Comparison of ENCODE assay signal across 13 cellular contexts in the genomic region with DNA sequence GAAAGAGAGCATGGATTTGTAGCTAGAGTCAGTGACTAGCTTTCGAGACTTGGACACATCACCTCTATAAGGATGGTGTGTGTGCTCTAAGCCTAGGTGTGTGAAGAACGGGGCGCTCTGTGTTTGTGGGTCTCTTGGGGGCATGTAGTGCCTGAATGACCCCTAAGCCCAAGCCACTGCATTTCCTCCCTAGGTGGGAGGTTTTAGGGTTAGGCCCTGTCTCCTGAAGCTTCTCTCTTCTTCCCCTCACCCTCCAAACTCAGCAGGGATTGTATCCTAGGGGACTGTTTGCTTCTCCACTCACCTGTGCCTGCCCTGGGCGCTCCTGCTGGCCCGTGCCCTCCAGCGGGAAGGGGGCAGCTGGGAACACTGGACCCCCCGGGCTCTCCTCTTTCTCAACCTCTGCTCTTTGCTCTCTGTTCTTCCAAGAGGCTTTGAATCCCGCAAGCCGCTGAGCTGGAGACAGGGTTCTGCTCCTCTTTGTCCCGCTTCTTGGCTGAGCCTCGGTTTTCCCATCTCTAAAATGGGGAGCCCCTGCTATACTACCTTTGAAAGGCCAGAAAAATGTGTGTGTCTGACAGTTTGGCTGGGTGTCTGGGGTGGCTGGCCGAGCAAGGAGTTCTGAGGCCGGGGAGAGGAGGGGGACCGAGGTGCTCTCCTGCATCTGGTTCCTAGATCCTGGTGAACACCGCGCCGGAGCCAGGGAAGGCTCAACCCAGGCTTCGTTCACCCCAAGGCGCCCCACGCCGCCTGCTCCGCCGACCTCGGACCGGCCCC. TPM values are rescaled to one million over a fixed set of nuclear protein-coding genes. Genes with fewer than 3 reads are reported as not detected.
DNase-seq lines count a peak whose midpoint lies in the region; ATAC-seq, FAIRE-seq and TF ChIP-seq lines count a peak whose summit lies in the region.
"Had no signal": no experiment of that assay in that cellular context is flagged by ENCODE, and none has a peak within 500 bp of the region (broad histone marks: within the 10 kb centered on the region; RNA-seq: fewer than 3 reads in every experiment).

No MANE protein-coding gene starts in this region.

- H3K4me2 ChIP-seq in skeletal muscle satellite cell (ENCODE audit: low read length): peak overlapping the region; percentile 75

- ATAC-seq in HG02852 (IDR thresholded peaks at IDR 0.05; ENCODE audit: unreplicated experiment): no peak
- ATAC-seq in HG03439 (IDR thresholded peaks at IDR 0.05; ENCODE audit: unreplicated experiment): no peak

- H3K9ac ChIP-seq in skeletal muscle satellite cell (ENCODE audit: low read depth, low read length): peak overlapping the region; percentile 16

- no peak for TF ChIP-seq CTCF in chondrocyte (IDR thresholded peaks at IDR 0.05)

- no peaks in the 10 kb centered on the region for H3K27me3 Mint-ChIP-seq in chondrocyte (ENCODE audit: low read depth)

- H3K9me3 ChIP-seq in skeletal muscle satellite cell (replicated peaks; ENCODE audit: low read length): no peaks in the 10 kb centered on the region

- H3K4me1 ChIP-seq in skeletal muscle satellite cell (ENCODE audit: control insufficient read depth, insufficient read depth, low read length): peaks cover 24% of the 10 kb centered on the region

- H3K4me3 Mint-ChIP-seq in chondrocyte (ENCODE audit: unreplicated experiment): peak overlapping the region; percentile 9
- H3K4me3 Mint-ChIP-seq: activated T-cell treated with anti-CD3 and anti-CD28 coated beads, Interleukin-2, amount 50 U/mL, for 4 hours; dendritic cell treated with granulocyte-macrophage colony-stimulating factor and Interleukin-4, amounts not matched to agents 40 ng/mL and 50 ng/mL, for 4 days had no signal

- DNase-seq in GM12892 (ENCODE audit: insufficient read length) (peak; percentile 19), chondrocyte (ENCODE audit: low spot score) (peak; percentile 75), islet precursor cell (peak; percentile 57), activated gamma-delta T cell treated with Interleukin-2 at 50 U/mL for 16 hours (no peak)
- DNase-seq in stimulated activated CD4-positive, alpha-beta T cell treated with anti-CD3 and anti-CD28 coated beads, Interleukin-12 subunit alpha, Interleukin-12 subunit beta, amount 100 ng/mL, for 4 hours: no peak
- DNase-seq: activated T-cell treated with anti-CD3 and anti-CD28 coated beads, Interleukin-2, amount 50 U/mL, for 4 hours; COR-L47; NCI-H524 treated with DMSO at 0.1 percent for 48 hours had no signal

- FAIRE-seq in GM12892 (lab: Jason Lieb, UNC): no peak

- peaks cover 14% of the 10 kb centered on the region for H3K4me1 Mint-ChIP-seq in chondrocyte (ENCODE audit: low read depth)

- TF ChIP-seq POLR2A in GM12892 (IDR thresholded peaks at IDR 0.05; ENCODE audit: low read depth, low read length): no peak

- peak overlapping the region; percentile 53 for H3K4me3 ChIP-seq in skeletal muscle satellite cell (ENCODE audit: low read length)

- no peaks in the 10 kb centered on the region for H3K9me3 Mint-ChIP-seq in chondrocyte (ENCODE audit: low read depth)
- H3K9me3 Mint-ChIP-seq: activated T-cell treated with anti-CD3 and anti-CD28 coated beads, Interleukin-2, amount 50 U/mL, for 4 hours; dendritic cell treated with granulocyte-macrophage colony-stimulating factor and Interleukin-4, amounts not matched to agents 40 ng/mL and 50 ng/mL, for 4 days had no signal

- no peaks in the 10 kb centered on the region for H3K36me3 Mint-ChIP-seq in chondrocyte (ENCODE audit: low read depth)

- no peaks in the 10 kb centered on the region for H3K36me3 ChIP-seq in skeletal muscle satellite cell (ENCODE audit: insufficient read depth, low read length)

- no peak overlapping the region for H3K27ac Mint-ChIP-seq in chondrocyte (ENCODE audit: unreplicated experiment)
- H3K27ac Mint-ChIP-seq: dendritic cell treated with granulocyte-macrophage colony-stimulating factor and Interleukin-4, amounts not matched to agents 40 ng/mL and 50 ng/mL, for 4 days had no signal

- peaks cover 29% of the 10 kb centered on the region for H3K27me3 ChIP-seq in skeletal muscle satellite cell (ENCODE audit: control insufficient read depth, insufficient read depth, low read length)

RNA-seq across cellular contexts. Expression of a gene that starts 0.8 kb away (rescaled TPM):
- not detected for polyA plus RNA-seq in GM12892 (2012; ENCODE audit: missing spikeins)
- total RNA-seq in chondrocyte: 0.48 to 5.4 TPM (median 4.6 TPM) in 3 replicates
- 12.7 and 12.9 TPM in 2 replicates for total RNA-seq in skeletal muscle satellite cell (2012; rRNA removed)
- total RNA-seq: activated T-cell treated with anti-CD3 and anti-CD28 coated beads, Interleukin-2, amount 50 U/mL, for 4 hours had no signal

RNA-seq across cellular contexts. Expression of a gene that starts 3.1 kb away (rescaled TPM):
- polyA plus RNA-seq in GM12892 (2012; ENCODE audit: missing spikeins): not detected
- 0.55 to 1.0 TPM (median 0.92 TPM) in 3 replicates for total RNA-seq in chondrocyte
- total RNA-seq in skeletal muscle satellite cell (2012; rRNA removed): 0.22 and 1.0 TPM in 2 replicates
- total RNA-seq: activated T-cell treated with anti-CD3 and anti-CD28 coated beads, Interleukin-2, amount 50 U/mL, for 4 hours had no signal

RNA-seq across cellular contexts. Expression of a gene that starts 35.5 kb away (rescaled TPM):
- polyA plus RNA-seq in GM12892 (2012; ENCODE audit: missing spikeins): 16.3 TPM
- total RNA-seq in chondrocyte: 4.7 to 5.4 TPM (median 4.9 TPM) in 3 replicates
- total RNA-seq in skeletal muscle satellite cell (2012; rRNA removed): 6.6 and 9.6 TPM in 2 replicates

RNA-seq across cellular contexts. Expression of a gene that starts 49.0 kb away (rescaled TPM):
- polyA plus RNA-seq in GM12892 (2012; ENCODE audit: missing spikeins): not detected
- 1.5 to 3.0 TPM (median 2.8 TPM) in 3 replicates for total RNA-seq in chondrocyte
- total RNA-seq in skeletal muscle satellite cell (2012; rRNA removed): 0.22 TPM in 1 of 2 replicates, not detected in the other
- total RNA-seq: activated T-cell treated with anti-CD3 and anti-CD28 coated beads, Interleukin-2, amount 50 U/mL, for 4 hours; lung microvascular endothelial cell had no signal

Comparison
In these comparisons a context has a peak if more than half of its experiments do, and no peak if none do; other contexts are left out.
1. DNase-seq: peak in GM12892 (single experiment), chondrocyte (single experiment) and islet precursor cell (single experiment); none in stimulated activated CD4-positive, alpha-beta T cell treated with anti-CD3 and anti-CD28 coated beads, Interleukin-12 subunit alpha, Interleukin-12 subunit beta, amount 100 ng/mL, for 4 hours (single experiment) and activated gamma-delta T cell treated with Interleukin-2 at 50 U/mL for 16 hours (single experiment).